ENCODE assay signal across 8 cellular contexts in the genomic region with DNA sequence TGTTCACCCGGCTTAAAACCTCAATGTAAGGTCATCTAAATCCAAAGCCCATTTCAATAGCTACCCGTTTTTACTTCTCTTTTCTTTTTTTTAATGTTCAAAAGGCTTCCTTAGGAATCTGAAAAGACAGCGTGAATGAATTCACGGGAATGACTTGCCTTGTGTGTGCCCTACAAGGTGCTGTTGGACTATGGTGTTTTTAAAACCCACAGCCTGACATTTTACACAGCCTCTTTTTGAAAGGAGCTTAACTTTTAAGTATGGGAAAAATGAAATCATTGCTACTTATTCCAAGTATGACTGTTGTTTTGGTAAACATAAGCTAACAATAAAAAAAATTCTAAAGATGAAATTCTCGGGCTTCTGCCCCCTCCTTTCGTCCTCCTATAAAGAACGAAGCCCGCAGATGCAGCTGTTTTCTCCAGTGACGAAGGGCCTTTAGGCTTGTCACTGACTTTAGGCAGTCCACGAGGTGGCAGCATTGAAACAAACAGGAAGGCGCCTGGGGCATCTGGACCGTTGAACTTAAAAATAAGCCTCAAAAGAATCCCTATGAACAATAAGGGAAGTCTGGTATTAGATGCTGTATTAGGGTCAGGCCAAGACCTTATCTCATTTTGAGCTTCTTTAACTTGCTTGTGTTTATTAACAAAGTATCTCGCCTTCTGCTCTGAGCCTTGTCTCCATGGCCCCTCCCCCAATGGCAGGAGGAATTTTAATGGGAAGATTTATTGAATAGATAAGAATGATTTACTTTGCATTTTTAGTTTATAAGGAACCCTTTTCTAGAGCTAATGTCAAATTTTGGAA.
DNase-seq lines count a peak whose midpoint lies in the region; ATAC-seq and TF ChIP-seq lines count a peak whose summit lies in the region.

No MANE protein-coding gene starts in this region.

- H3K27me3 Mint-ChIP-seq in CD4-positive, alpha-beta T cell = peaks cover 8% of the 10 kb centered on the region
- H3K27me3 Mint-ChIP-seq in activated T-cell treated with anti-CD3 and anti-CD28 coated beads, Interleukin-2, amount 50 U/mL, for 72 hours (ENCODE audit: low read depth) = peaks cover 53% of the 10 kb centered on the region
- no peaks in the 10 kb centered on the region for H3K27me3 Mint-ChIP-seq in neural crest cell (ENCODE audit: low read depth)
- H3K27me3 Mint-ChIP-seq in stimulated activated naive CD8-positive, alpha-beta T cell treated with anti-CD3 and anti-CD28 coated beads, Interleukin-15, amount 100 ng/mL, for 72 hours = peaks cover 32% of the 10 kb centered on the region

- intact Hi-C loops in CD4-positive, alpha-beta T cell (cut with DNase I, micrococcal nuclease) = loop anchor here (1.0 to 5.0 kb wide), 3 partner anchors 139 to 1446 kb away; partner anchors contain the start of gene NRP1 (in 2 of the 2)
- intact Hi-C loops in PC-9 (cut with micrococcal nuclease; ENCODE audit: unreplicated experiment) = loop anchor here (1.0 to 5.0 kb wide), 6 partner anchors 71 to 1444 kb away; no protein-coding TSS in a partner anchor

- H3K36me3 ChIP-seq in PC-9 (ENCODE audit: low read depth) = peaks cover 13% of the 10 kb centered on the region; the same call in 1 of the 2 replicates

- no peaks in the 10 kb centered on the region for H3K27me3 ChIP-seq in CD4-positive, alpha-beta T cell (ENCODE audit: control insufficient read depth, insufficient read depth, low read length)
- no peaks in the 10 kb centered on the region for H3K27me3 ChIP-seq in PC-9 (ENCODE audit: insufficient read depth, low read depth)

- H3K9me3 Mint-ChIP-seq in CD4-positive, alpha-beta T cell = no peaks in the 10 kb centered on the region
- no peaks in the 10 kb centered on the region for H3K9me3 Mint-ChIP-seq in activated T-cell treated with anti-CD3 and anti-CD28 coated beads, Interleukin-2, amount 50 U/mL, for 72 hours
- no peaks in the 10 kb centered on the region for H3K9me3 Mint-ChIP-seq in neural crest cell
- H3K9me3 Mint-ChIP-seq in stimulated activated naive CD8-positive, alpha-beta T cell treated with anti-CD3 and anti-CD28 coated beads, Interleukin-15, amount 100 ng/mL, for 72 hours = no peaks in the 10 kb centered on the region

- no peaks in the 10 kb centered on the region for H3K4me1 ChIP-seq in PC-9 (replicated peaks; ENCODE audit: insufficient read depth)

- H3K4me3 ChIP-seq in PC-9 (no peak overlapping the region), fibroblast of pulmonary artery (replicated peaks; ENCODE audit: low read depth, low read length) (no peak overlapping the region)

- H3K9me3 ChIP-seq in CD4-positive, alpha-beta T cell (ENCODE audit: control insufficient read depth, low read length) = no peaks in the 10 kb centered on the region
- H3K9me3 ChIP-seq in PC-9 (ENCODE audit: insufficient read depth, low read depth) = no peaks in the 10 kb centered on the region

- H3F3A ChIP-seq in PC-9 (ENCODE audit: insufficient read depth, low read depth) = no peaks in the 10 kb centered on the region; the same call in 1 of the 2 replicates

- H3K9me2 ChIP-seq in PC-9 (ENCODE audit: insufficient read depth) = no peaks in the 10 kb centered on the region

- TF ChIP-seq CTCF in CD4-positive, alpha-beta T cell (IDR thresholded peaks at IDR 0.05) = peak; percentile 84
- peak; percentile 66 for TF ChIP-seq CTCF in PC-9 (conservative IDR thresholded peaks at IDR 0.05)
- TF ChIP-seq CTCF in fibroblast of pulmonary artery (IDR thresholded peaks at IDR 0.05; ENCODE audit: low read length, missing control alignments) = peak; percentile 78
- TF ChIP-seq CTCF in neural crest cell (conservative IDR thresholded peaks at IDR 0.05) = peak; percentile 82

- no peak overlapping the region for H2AFZ ChIP-seq in PC-9

- no peaks in the 10 kb centered on the region for H3K79me2 ChIP-seq in PC-9 (ENCODE audit: low read depth)

- no peaks in the 10 kb centered on the region for H4K20me1 ChIP-seq in PC-9 (ENCODE audit: insufficient read depth)

- POLR2A ChIA-PET in CD4-positive, alpha-beta T cell (lab: Charles Lee) = interaction anchor here (0.6 to 0.8 kb wide), 4 partner anchors 50 to 182 kb away, joined by 3 to 5 read pairs (median 3); no protein-coding TSS in a partner anchor
- POLR2A ChIA-PET in PC-9 (lab: Charles Lee; ENCODE audit: unreplicated experiment) = interaction anchor here (0.6 to 0.7 kb wide), 2 partner anchors 172 to 610 kb away, joined by 5 to 12 read pairs; no protein-coding TSS in a partner anchor

- BruUV-seq in PC-9 (replicated peaks; lab: Mats Ljungman, UMichigan) = no TSS peak

- CTCF ChIA-PET in CD4-positive, alpha-beta T cell (lab: Charles Lee) = interaction anchor here (0.6 to 2.2 kb wide), 26 partner anchors 8 to 1445 kb away, joined by 3 to 15 read pairs (median 4); partner anchors contain the start of gene NRP1
- CTCF ChIA-PET in PC-9 (lab: Charles Lee) = interaction anchor here (0.5 to 1.4 kb wide), 10 partner anchors 47 to 1822 kb away, joined by 3 to 21 read pairs (median 4); partner anchors contain the start of gene NRP1

- peak; percentile 57 to 77 (median 70) for DNase-seq in CD4-positive, alpha-beta T cell
- peak; percentile 91 for DNase-seq in HT-29 (ENCODE audit: low spot score)
- peak; percentile 35 to 75 for DNase-seq in PC-9
- peak; percentile 72 to 75 for DNase-seq in activated T-cell treated with anti-CD3 and anti-CD28 coated beads, Interleukin-2, amount 50 U/mL, for 72 hours
- DNase-seq in fibroblast of pulmonary artery (ENCODE audit: low read depth) = peak; percentile 93
- DNase-seq in neural crest cell (ENCODE audit: low read depth, low spot score) = peak; percentile 72
- DNase-seq in stimulated activated naive CD8-positive, alpha-beta T cell treated with anti-CD3 and anti-CD28 coated beads, Interleukin-15, amount 100 ng/mL, for 72 hours = peak; percentile 60 to 71

- H3K27ac ChIP-seq in CD4-positive, alpha-beta T cell (ENCODE audit: low read depth, low read length) = no peak overlapping the region
- no peak overlapping the region for H3K27ac ChIP-seq in PC-9

- no peak overlapping the region for H3K27ac Mint-ChIP-seq in CD4-positive, alpha-beta T cell
- no peak overlapping the region for H3K27ac Mint-ChIP-seq in activated T-cell treated with anti-CD3 and anti-CD28 coated beads, Interleukin-2, amount 50 U/mL, for 72 hours
- H3K27ac Mint-ChIP-seq in neural crest cell (ENCODE audit: unreplicated experiment) = no peak overlapping the region
- H3K27ac Mint-ChIP-seq in stimulated activated naive CD8-positive, alpha-beta T cell treated with anti-CD3 and anti-CD28 coated beads, Interleukin-15, amount 100 ng/mL, for 72 hours = no peak overlapping the region

- no peak overlapping the region for H3K4me3 Mint-ChIP-seq in CD4-positive, alpha-beta T cell
- H3K4me3 Mint-ChIP-seq in activated T-cell treated with anti-CD3 and anti-CD28 coated beads, Interleukin-2, amount 50 U/mL, for 72 hours = no peak overlapping the region
- H3K4me3 Mint-ChIP-seq in neural crest cell = no peak overlapping the region
- no peak overlapping the region for H3K4me3 Mint-ChIP-seq in stimulated activated naive CD8-positive, alpha-beta T cell treated with anti-CD3 and anti-CD28 coated beads, Interleukin-15, amount 100 ng/mL, for 72 hours

- H3K4me2 ChIP-seq in PC-9 = no peak overlapping the region

- no peaks in the 10 kb centered on the region for H3K36me3 Mint-ChIP-seq in CD4-positive, alpha-beta T cell (ENCODE audit: low read depth)
- no peaks in the 10 kb centered on the region for H3K36me3 Mint-ChIP-seq in activated T-cell treated with anti-CD3 and anti-CD28 coated beads, Interleukin-2, amount 50 U/mL, for 72 hours (ENCODE audit: insufficient read depth in 2 of 2)
- H3K36me3 Mint-ChIP-seq in neural crest cell (ENCODE audit: low read depth) = peaks cover 9% of the 10 kb centered on the region

- peaks cover 7% of the 10 kb centered on the region for H3K4me1 Mint-ChIP-seq in CD4-positive, alpha-beta T cell (ENCODE audit: low read depth)
- H3K4me1 Mint-ChIP-seq in activated T-cell treated with anti-CD3 and anti-CD28 coated beads, Interleukin-2, amount 50 U/mL, for 72 hours (ENCODE audit: low read depth) = peaks cover 9% of the 10 kb centered on the region
- H3K4me1 Mint-ChIP-seq in neural crest cell = peaks cover 62% of the 10 kb centered on the region
- H3K4me1 Mint-ChIP-seq in stimulated activated naive CD8-positive, alpha-beta T cell treated with anti-CD3 and anti-CD28 coated beads, Interleukin-15, amount 100 ng/mL, for 72 hours = no peaks in the 10 kb centered on the region

- ATAC-seq in CD4-positive, alpha-beta T cell (ENCODE audit: poor library complexity) = peak; percentile 77
- ATAC-seq in GM19397 (IDR thresholded peaks at IDR 0.05; ENCODE audit: unreplicated experiment) = peak; percentile 91
- peak; percentile 80 to 87 for ATAC-seq in activated T-cell treated with anti-CD3 and anti-CD28 coated beads, Interleukin-2, amount 50 U/mL, for 72 hours (replicated peaks in 1 of 2)
- ATAC-seq in stimulated activated naive CD8-positive, alpha-beta T cell treated with anti-CD3 and anti-CD28 coated beads, Interleukin-15, amount 100 ng/mL, for 72 hours = peak; percentile 87
